In genomic region chr15:86756688-86757087, GRCh38 we compare ENCODE assay signal across 22 cellular contexts.
DNase-seq lines count a peak whose midpoint lies in the region; ATAC-seq and TF ChIP-seq lines count a peak whose summit lies in the region.
"Had no signal": no experiment of that assay in that cellular context is flagged by ENCODE, and none has a peak within 500 bp of the region (broad histone marks: within the 10 kb centered on the region; RNA-seq: fewer than 3 reads in every experiment).

No MANE protein-coding gene starts in this region.

- no peak overlapping the region for H3K27ac Mint-ChIP-seq in chondrocyte (ENCODE audit: unreplicated experiment)
- H3K27ac Mint-ChIP-seq: activated CD8-positive, alpha-beta memory T cell treated with anti-CD3 and anti-CD28 coated beads, Interleukin-2, amount 10 ng/mL, durations not matched to agents 7 days and 5 days; activated naive CD8-positive, alpha-beta T cell treated with anti-CD3 and anti-CD28 coated beads for 36 hours; stimulated activated naive B cell treated with anti-CD40 and anti-IgM and Interleukin-4, amounts not matched to agents 10 μg/mL and 1 μg/mL and 100 μg/mL, for 72 hours; T-cell had no signal

- peak; percentile 39 for TF ChIP-seq CTCF in LNCaP clone FGC (IDR thresholded peaks at IDR 0.05; ENCODE audit: control insufficient read depth, extremely low read depth, insufficient read depth)
- TF ChIP-seq CTCF in chondrocyte (IDR thresholded peaks at IDR 0.05) = peak; percentile 18

- H3K36me3 Mint-ChIP-seq in chondrocyte (ENCODE audit: low read depth) = no peaks in the 10 kb centered on the region
- H3K36me3 Mint-ChIP-seq: activated CD8-positive, alpha-beta memory T cell treated with anti-CD3 and anti-CD28 coated beads, Interleukin-2, amount 10 ng/mL, durations not matched to agents 7 days and 5 days; activated naive CD8-positive, alpha-beta T cell treated with anti-CD3 and anti-CD28 coated beads for 36 hours; stimulated activated naive B cell treated with anti-CD40 and anti-IgM and Interleukin-4, amounts not matched to agents 10 μg/mL and 1 μg/mL and 100 μg/mL, for 72 hours; T-cell had no signal

- H3K27me3 Mint-ChIP-seq in chondrocyte (ENCODE audit: low read depth) = no peaks in the 10 kb centered on the region
- H3K27me3 Mint-ChIP-seq: stimulated activated naive B cell treated with anti-CD40 and anti-IgM and Interleukin-4, amounts not matched to agents 10 μg/mL and 1 μg/mL and 100 μg/mL, for 72 hours had no signal

- H3K4me1 Mint-ChIP-seq in chondrocyte (ENCODE audit: low read depth) = no peaks in the 10 kb centered on the region
- H3K4me1 Mint-ChIP-seq: activated CD8-positive, alpha-beta memory T cell treated with anti-CD3 and anti-CD28 coated beads, Interleukin-2, amount 10 ng/mL, durations not matched to agents 7 days and 5 days; activated naive CD8-positive, alpha-beta T cell treated with anti-CD3 and anti-CD28 coated beads for 36 hours; stimulated activated naive B cell treated with anti-CD40 and anti-IgM and Interleukin-4, amounts not matched to agents 10 μg/mL and 1 μg/mL and 100 μg/mL, for 72 hours; T-cell had no signal

- no peak for ATAC-seq in HG02938 (IDR thresholded peaks at IDR 0.05; ENCODE audit: unreplicated experiment)
- ATAC-seq: activated CD8-positive, alpha-beta memory T cell treated with anti-CD3 and anti-CD28 coated beads, Interleukin-2, amount 10 ng/mL, durations not matched to agents 7 days and 5 days; stimulated activated naive B cell treated with anti-CD40 and anti-IgM and Interleukin-4, amounts not matched to agents 10 μg/mL and 1 μg/mL and 100 μg/mL, for 72 hours; T-cell had no signal

- H3K4me3 Mint-ChIP-seq in chondrocyte (ENCODE audit: unreplicated experiment) = no peak overlapping the region
- H3K4me3 Mint-ChIP-seq: activated CD8-positive, alpha-beta memory T cell treated with anti-CD3 and anti-CD28 coated beads, Interleukin-2, amount 10 ng/mL, durations not matched to agents 7 days and 5 days; activated naive CD8-positive, alpha-beta T cell treated with anti-CD3 and anti-CD28 coated beads for 36 hours; stimulated activated naive B cell treated with anti-CD40 and anti-IgM and Interleukin-4, amounts not matched to agents 10 μg/mL and 1 μg/mL and 100 μg/mL, for 72 hours; T-cell had no signal

- in situ Hi-C loops in G401 (cut with HindIII; ENCODE audit: low sequenced_read_pairs) = no loop called here

- peak; percentile 3 for DNase-seq in G401 (ENCODE audit: low spot score)
- peak; percentile 27 for DNase-seq in LNCaP clone FGC (ENCODE audit: low read depth)
- no peak for DNase-seq in chondrocyte (ENCODE audit: low spot score)
- DNase-seq in pons (ENCODE audit: low spot score) = peak; percentile 20
- DNase-seq in activated CD4-positive, CD25-positive, alpha-beta regulatory T cell (lab: John Stamatoyannopoulos, UW) = no peak
- DNase-seq in CD1c-positive myeloid dendritic cell (ENCODE audit: extremely low spot score) = no peak
- DNase-seq: activated CD4-positive, alpha-beta T cell treated with anti-CD3 and anti-CD28 coated beads for 4 hours; activated CD8-positive, alpha-beta memory T cell treated with anti-CD3 and anti-CD28 coated beads, Interleukin-2, amount 10 ng/mL, durations not matched to agents 7 days and 5 days; activated naive CD8-positive, alpha-beta T cell treated with anti-CD3 and anti-CD28 coated beads for 36 hours; GOT3; IMR-90; kidney glomerular epithelial cell; MM.1S; NCI-H1436; NCI-H526 treated with DMSO at 0.1 percent for 48 hours; SHP77 treated with DMSO at 0.1 percent for 48 hours; small intestine; stimulated activated naive B cell treated with anti-CD40 and anti-IgM and Interleukin-4, amounts not matched to agents 10 μg/mL and 1 μg/mL and 100 μg/mL, for 72 hours; T-cell had no signal

- no peaks in the 10 kb centered on the region for H3K9me3 Mint-ChIP-seq in chondrocyte (ENCODE audit: low read depth)
- H3K9me3 Mint-ChIP-seq: activated naive CD8-positive, alpha-beta T cell treated with anti-CD3 and anti-CD28 coated beads for 36 hours; T-cell had no signal

- no peak overlapping the region for H3K4me3 ChIP-seq in LNCaP clone FGC (ENCODE audit: low read depth, low read length)
- H3K4me3 ChIP-seq: lung, thoracic aorta had no signal

Comparison
In these comparisons a context has a peak if more than half of its experiments do, and no peak if none do; other contexts are left out.
1. DNase-seq: peak in G401 (single experiment), LNCaP clone FGC (single experiment) and pons (single experiment); none in chondrocyte (single experiment), activated CD4-positive, CD25-positive, alpha-beta regulatory T cell (0 of 4) and CD1c-positive myeloid dendritic cell (single experiment).